In genomic region chr3:184603156-184604030, GRCh38 we compare ENCODE assay signal across 9 cellular contexts. TPM values are rescaled to one million over a fixed set of nuclear protein-coding genes. Genes with fewer than 3 reads are reported as not detected.
DNase-seq lines count a peak whose midpoint lies in the region; ATAC-seq and TF ChIP-seq lines count a peak whose summit lies in the region.
"Had no signal": no experiment of that assay in that cellular context is flagged by ENCODE, and none has a peak within 500 bp of the region (broad histone marks: within the 10 kb centered on the region; RNA-seq: fewer than 3 reads in every experiment).

No MANE protein-coding gene starts in this region.

- ATAC-seq in T-helper 17 cell (no peak), left ventricle myocardium superior (peak; percentile 8), GM18520 (IDR thresholded peaks at IDR 0.05; ENCODE audit: unreplicated experiment) (no peak), GM18519 (IDR thresholded peaks at IDR 0.05; ENCODE audit: low FRiP score, unreplicated experiment) (no peak)

- H3K9me3 ChIP-seq in T-helper 17 cell (ENCODE audit: control insufficient read depth, low read length, poor library complexity, severe bottlenecking): no peaks in the 10 kb centered on the region

- H3K9me3 Mint-ChIP-seq in CD14-positive monocyte (peaks cover 0 to 9% (median 4%) of the 10 kb centered on the region in 7 donors), osteocyte (ENCODE audit: unreplicated experiment) (no peaks in the 10 kb centered on the region)

- peaks cover 63% of the 10 kb centered on the region for H3K4me1 Mint-ChIP-seq in CD14-positive monocyte
- peaks cover 20% of the 10 kb centered on the region for H3K4me1 Mint-ChIP-seq in T-helper 17 cell
- H3K4me1 Mint-ChIP-seq in osteocyte (ENCODE audit: unreplicated experiment): peaks cover 50% of the 10 kb centered on the region

- H3K27me3 Mint-ChIP-seq in CD14-positive monocyte (ENCODE audit: low read depth in 3 of 3) (peaks cover 39 to 62% (median 47%) of the 10 kb centered on the region in 3 donors), T-helper 17 cell (peaks cover 59% of the 10 kb centered on the region), osteocyte (ENCODE audit: unreplicated experiment) (peaks cover 10% of the 10 kb centered on the region)

- peaks cover 0 to 17% of the 10 kb centered on the region in 2 donors for H3K36me3 Mint-ChIP-seq in CD14-positive monocyte
- H3K36me3 Mint-ChIP-seq in T-helper 17 cell (ENCODE audit: low read depth): peaks cover 10% of the 10 kb centered on the region
- no peaks in the 10 kb centered on the region for H3K36me3 Mint-ChIP-seq in osteocyte (ENCODE audit: unreplicated experiment)

- intact Hi-C loops in CD14-positive monocyte (cut with micrococcal nuclease): loop anchor here in 1 of 2 donors (5.0 kb wide), 1 partner anchor 34 kb away; no protein-coding TSS in a partner anchor
- intact Hi-C loops in left ventricle myocardium superior (cut with micrococcal nuclease): no loop called here

- TF ChIP-seq CTCF in CD14-positive monocyte (IDR thresholded peaks at IDR 0.05) (no peak), osteocyte (IDR thresholded peaks at IDR 0.05) (no peak)

- DNase-seq in CD14-positive monocyte (ENCODE audit: low spot score) (no peak), T-helper 17 cell (no peak), left ventricle myocardium superior (no peak), osteocyte (ENCODE audit: extremely low spot score, unreplicated experiment) (no peak), NCI-H524 (lab: John Stamatoyannopoulos, UW) (no peak)
- DNase-seq in stimulated activated CD4-positive, alpha-beta T cell treated with anti-CD3 and anti-CD28 coated beads, Interleukin-4, amount 100 ng/mL, for 4 hours: no peak
- DNase-seq: NCI-H446 had no signal

- H3K27ac Mint-ChIP-seq in CD14-positive monocyte (peak overlapping the region in 1 of 7 donors; percentile 57), T-helper 17 cell (no peak overlapping the region), osteocyte (ENCODE audit: unreplicated experiment) (peak overlapping the region; percentile 88)

- H3K4me3 Mint-ChIP-seq in CD14-positive monocyte (peak overlapping the region; percentile 65 to 97), T-helper 17 cell (peak overlapping the region; percentile 67), osteocyte (ENCODE audit: unreplicated experiment) (peak overlapping the region; percentile 65)

RNA-seq across cellular contexts. Expression of gene EPHB3, which starts 41.8 kb away (rescaled TPM):
- 1 to 10 TPM in 1 of 2 donors, under 1 TPM in 1; 0.80 to 1.2 TPM for polyA plus RNA-seq in CD14-positive monocyte
- total RNA-seq in T-helper 17 cell (under 1 TPM in 1 of 2 donors, not detected in 1; 0.35 TPM), left ventricle myocardium superior (1.6 TPM), osteocyte (10.6 and 11.4 TPM in 2 replicates)
